In genomic region chr1:1307908-1308755, GRCh38 we compare ENCODE assay signal across 8 cellular contexts. TPM values are rescaled to one million over a fixed set of nuclear protein-coding genes. Genes with fewer than 3 reads are reported as not detected.
A peak's percentile ranks its signal among the peaks of the same experiment; 100 is the strongest.
DNase-seq lines count a peak whose midpoint lies in the region; ATAC-seq and TF ChIP-seq lines count a peak whose summit lies in the region.

A gene with protein sequence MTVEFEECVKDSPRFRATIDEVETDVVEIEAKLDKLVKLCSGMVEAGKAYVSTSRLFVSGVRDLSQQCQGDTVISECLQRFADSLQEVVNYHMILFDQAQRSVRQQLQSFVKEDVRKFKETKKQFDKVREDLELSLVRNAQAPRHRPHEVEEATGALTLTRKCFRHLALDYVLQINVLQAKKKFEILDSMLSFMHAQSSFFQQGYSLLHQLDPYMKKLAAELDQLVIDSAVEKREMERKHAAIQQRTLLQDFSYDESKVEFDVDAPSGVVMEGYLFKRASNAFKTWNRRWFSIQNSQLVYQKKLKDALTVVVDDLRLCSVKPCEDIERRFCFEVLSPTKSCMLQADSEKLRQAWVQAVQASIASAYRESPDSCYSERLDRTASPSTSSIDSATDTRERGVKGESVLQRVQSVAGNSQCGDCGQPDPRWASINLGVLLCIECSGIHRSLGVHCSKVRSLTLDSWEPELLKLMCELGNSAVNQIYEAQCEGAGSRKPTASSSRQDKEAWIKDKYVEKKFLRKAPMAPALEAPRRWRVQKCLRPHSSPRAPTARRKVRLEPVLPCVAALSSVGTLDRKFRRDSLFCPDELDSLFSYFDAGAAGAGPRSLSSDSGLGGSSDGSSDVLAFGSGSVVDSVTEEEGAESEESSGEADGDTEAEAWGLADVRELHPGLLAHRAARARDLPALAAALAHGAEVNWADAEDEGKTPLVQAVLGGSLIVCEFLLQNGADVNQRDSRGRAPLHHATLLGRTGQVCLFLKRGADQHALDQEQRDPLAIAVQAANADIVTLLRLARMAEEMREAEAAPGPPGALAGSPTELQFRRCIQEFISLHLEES (minus strand): TSS chr1:1307930. CDS start chr1:1307815, 115 bp downstream.
A gene with protein sequence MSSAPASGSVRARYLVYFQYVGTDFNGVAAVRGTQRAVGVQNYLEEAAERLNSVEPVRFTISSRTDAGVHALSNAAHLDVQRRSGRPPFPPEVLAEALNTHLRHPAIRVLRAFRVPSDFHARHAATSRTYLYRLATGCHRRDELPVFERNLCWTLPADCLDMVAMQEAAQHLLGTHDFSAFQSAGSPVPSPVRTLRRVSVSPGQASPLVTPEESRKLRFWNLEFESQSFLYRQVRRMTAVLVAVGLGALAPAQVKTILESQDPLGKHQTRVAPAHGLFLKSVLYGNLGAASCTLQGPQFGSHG (plus strand): TSS chr1:1308597. CDS start chr1:1308644, 47 bp downstream.

- H3K9me3 ChIP-seq in adipocyte (ENCODE audit: control insufficient read depth, low read length), result no peaks in the 10 kb centered on the region
- no peaks in the 10 kb centered on the region for H3K9me3 ChIP-seq in heart left ventricle
- no peaks in the 10 kb centered on the region for H3K9me3 ChIP-seq in upper lobe of left lung

- 0 to 2% (median 1%) methylated on average over 18 to 135 of the region's 135 CpGs for WGBS in heart left ventricle, 4 donors
- 0 to 1% methylated on average over 45 to 57 of the region's 135 CpGs for WGBS in upper lobe of left lung, 2 donors

- H3K4me3 ChIP-seq in adipocyte (ENCODE audit: low read length), result peak within 1 kb of the TSS; percentile 86
- H3K4me3 ChIP-seq in heart left ventricle, result peak within 1 kb of the TSS; percentile 71 to 95 (median 90)
- H3K4me3 ChIP-seq in upper lobe of left lung, result peak within 1 kb of the TSS; percentile 70 to 98 (median 86)

- H3K9ac ChIP-seq in adipocyte (ENCODE audit: low read length), result peak within 1 kb of the TSS; percentile 89

- TF ChIP-seq CTCF in heart left ventricle (IDR thresholded peaks at IDR 0.05) (peak in 3 of 12 donors; percentile 3 to 19 (median 11)), upper lobe of left lung (IDR thresholded peaks at IDR 0.05) (peak in 4 of 6 experiments; percentile 36 to 57 (median 50))

- H3K27ac ChIP-seq in heart left ventricle, result peak within 1 kb of the TSS; percentile 89 to 100 (median 96)
- peak within 1 kb of the TSS; percentile 87 to 95 (median 92) for H3K27ac ChIP-seq in upper lobe of left lung

- TF ChIP-seq POLR2A in GM10847 (IDR thresholded peaks at IDR 0.05; ENCODE audit: extremely low read depth, insufficient read length), result peak; percentile 33
- no peak for TF ChIP-seq POLR2A in heart left ventricle (IDR thresholded peaks at IDR 0.05)
- peak in 1 of 4 donors; percentile 36 for TF ChIP-seq POLR2A in upper lobe of left lung (IDR thresholded peaks at IDR 0.05)

- H3K36me3 ChIP-seq in adipocyte (ENCODE audit: control insufficient read depth, insufficient read depth, low read length, severe bottlenecking), result peaks cover 31% of the 10 kb centered on the region
- H3K36me3 ChIP-seq in heart left ventricle, result peaks cover 0 to 35% (median 27%) of the 10 kb centered on the region in 9 donors
- H3K36me3 ChIP-seq in upper lobe of left lung, result peaks cover 14 to 31% (median 29%) of the 10 kb centered on the region in 4 donors

- H3K4me1 ChIP-seq in adipocyte (ENCODE audit: control insufficient read depth, insufficient read depth, low read length) (peaks cover 38% of the 10 kb centered on the region), heart left ventricle (peaks cover 18 to 58% (median 45%) of the 10 kb centered on the region in 12 donors), upper lobe of left lung (peaks cover 40 to 58% (median 49%) of the 10 kb centered on the region in 4 donors)

- peak in 1 of 4 donors; percentile 28 for TF ChIP-seq EP300 in upper lobe of left lung (IDR thresholded peaks at IDR 0.05)

- intact Hi-C loops in heart left ventricle (cut with DNase I), result loop anchor here in 1 of 10 donors (2.0 kb wide), 1 partner anchor 41 kb away; the partner anchor contains the start of gene DVL1
- intact Hi-C loops in posterior vena cava (cut with DNase I), result no loop called here

- DNase-seq in NCI-H128 (lab: John Stamatoyannopoulos, UW; ENCODE audit: unreplicated experiment) (peak; percentile 77), T follicular helper cell (ENCODE audit: low read depth) (peak; percentile 83), adipocyte (ENCODE audit: low read depth) (peak; percentile 96), heart left ventricle (peak; percentile 89 to 94 (median 93)), posterior vena cava (ENCODE audit: low spot score) (peak; percentile 98), upper lobe of left lung (peak; percentile 85 to 98)

- ATAC-seq in HG02642 (IDR thresholded peaks at IDR 0.05; ENCODE audit: poor library complexity, unreplicated experiment) (peak; percentile 64), heart left ventricle (peak; percentile 38 to 78 (median 71)), upper lobe of left lung (ENCODE audit: low FRiP score in 2 of 2) (peak; percentile 86 to 88)

- H3K27me3 ChIP-seq in adipocyte (replicated peaks; ENCODE audit: control insufficient read depth, insufficient read depth, low read length), result no peaks in the 10 kb centered on the region
- no peaks in the 10 kb centered on the region for H3K27me3 ChIP-seq in heart left ventricle
- H3K27me3 ChIP-seq in upper lobe of left lung, result no peaks in the 10 kb centered on the region

RNA-seq across cellular contexts. Expression of the first gene that starts in this region (rescaled TPM):
- total RNA-seq in heart left ventricle (10 to 100 TPM; 28.7 to 56.3 (median 34.1) TPM), posterior vena cava (10 to 100 TPM; 40.9 to 50.9 TPM), upper lobe of left lung (100 to 1,000 TPM in 2 of 6 donors, 10 to 100 TPM in 4; 33.5 to 166 (median 60.1) TPM)
- polyA plus RNA-seq in heart left ventricle, result 10 to 100 TPM; 20.1 to 59.5 TPM

RNA-seq across cellular contexts. Expression of the second gene that starts in this region (rescaled TPM):
- total RNA-seq in heart left ventricle (10 to 100 TPM in 4 of 9 donors, 1 to 10 TPM in 5; 6.8 to 17.7 (median 9.7) TPM), posterior vena cava (10 to 100 TPM in 1 of 2 donors, 1 to 10 TPM in 1; 8.3 to 10.5 TPM), upper lobe of left lung (10 to 100 TPM; 16.8 to 38.8 (median 23.0) TPM)
- 10 to 100 TPM; 16.0 to 16.2 TPM for polyA plus RNA-seq in heart left ventricle

Comparison
In these comparisons a context has a peak if more than half of its experiments do, and no peak if none do; other contexts are left out.
1. Peak in every context shown above with its lines: DNase-seq, ATAC-seq, H3K4me3 ChIP-seq and H3K27ac ChIP-seq.